Comparison of ENCODE assay signal across 1 cellular context in genomic region chr14:61601923-61602732, GRCh38.
TF ChIP-seq lines count a peak whose summit lies in the region.

No MANE protein-coding gene starts in this region.

TF ChIP-seq in H1, 55 proteins besides CTCF, POLR2A, EP300 and RAD21:
- no peak for TF ChIP-seq GABPA (IDR thresholded peaks at IDR 0.05; ENCODE audit: borderline replicate concordance, insufficient read depth, low read length)
- no peak for TF ChIP-seq JUND (IDR thresholded peaks at IDR 0.05; ENCODE audit: low read length)
- no peak for TF ChIP-seq SP4 (IDR thresholded peaks at IDR 0.05; ENCODE audit: low read length)
- no peak for TF ChIP-seq TBP (IDR thresholded peaks at IDR 0.05; ENCODE audit: low read depth, low read length)
- no peak for TF ChIP-seq SP2 (IDR thresholded peaks at IDR 0.05; ENCODE audit: low read length)
- TF ChIP-seq PHF8 (conservative IDR thresholded peaks at IDR 0.05; ENCODE audit: low read depth, low read length): no peak
